Comparison of ENCODE assay signal across 14 cellular contexts in genomic region chr9:89277454-89277853, GRCh38. TPM values are rescaled to one million over a fixed set of nuclear protein-coding genes. Genes with fewer than 3 reads are reported as not detected.
DNase-seq lines count a peak whose midpoint lies in the region; ATAC-seq and TF ChIP-seq lines count a peak whose summit lies in the region.
"Had no signal": no experiment of that assay in that cellular context is flagged by ENCODE, and none has a peak within 500 bp of the region (broad histone marks: within the 10 kb centered on the region; RNA-seq: fewer than 3 reads in every experiment).

No MANE protein-coding gene starts in this region.

- H3K27ac ChIP-seq in CD4-positive, alpha-beta T cell (ENCODE audit: low read depth, low read length) = no peak overlapping the region
- H3K27ac ChIP-seq: VCaP had no signal

- peaks cover 12% of the 10 kb centered on the region for H3K9me3 Mint-ChIP-seq in CD4-positive, alpha-beta T cell
- peaks cover 32% of the 10 kb centered on the region for H3K9me3 Mint-ChIP-seq in activated CD4-positive, alpha-beta T cell treated with anti-CD3 and anti-CD28 coated beads, Interleukin-2, amount 10 ng/mL, durations not matched to agents 7 days and 5 days

- H3K4me3 Mint-ChIP-seq in CD4-positive, alpha-beta T cell = no peak overlapping the region
- peak overlapping the region; percentile 31 for H3K4me3 Mint-ChIP-seq in activated CD4-positive, alpha-beta T cell treated with anti-CD3 and anti-CD28 coated beads, Interleukin-2, amount 10 ng/mL, durations not matched to agents 7 days and 5 days
- H3K4me3 Mint-ChIP-seq: natural killer cell treated with Interleukin-12 subunit alpha and Interleukin-12 subunit beta and Interleukin-15 and Interleukin-18, amount 100 ng/mL, for 72 hours had no signal

- H3K9me3 ChIP-seq in CD4-positive, alpha-beta T cell (ENCODE audit: control insufficient read depth, low read length) = peaks cover 23% of the 10 kb centered on the region

- ATAC-seq in CD4-positive, alpha-beta T cell (ENCODE audit: poor library complexity) = peak; percentile 54
- ATAC-seq in GM21717 (IDR thresholded peaks at IDR 0.05; ENCODE audit: unreplicated experiment) = peak; percentile 89
- ATAC-seq in sciatic nerve = no peak
- ATAC-seq in GM21526 (IDR thresholded peaks at IDR 0.05; ENCODE audit: low FRiP score, unreplicated experiment) = no peak
- ATAC-seq: natural killer cell treated with Interleukin-12 subunit alpha and Interleukin-12 subunit beta and Interleukin-15 and Interleukin-18, amount 100 ng/mL, for 72 hours had no signal

- no peak for DNase-seq in CD4-positive, alpha-beta T cell
- peak; percentile 63 for DNase-seq in activated CD4-positive, alpha-beta T cell treated with anti-CD3 and anti-CD28 coated beads, Interleukin-2, amount 10 ng/mL, durations not matched to agents 7 days and 5 days
- DNase-seq in iris pigment epithelial cell (ENCODE audit: low read depth) (peak; percentile 65), GM03348 (ENCODE audit: low spot score) (no peak), sciatic nerve (ENCODE audit: low spot score) (no peak), AG08395 (ENCODE audit: low spot score) (no peak)
- DNase-seq: activated gamma-delta T cell; C1 segment of cervical spinal cord; effector memory CD4-positive, alpha-beta T cell; NCI-H2081 had no signal

- intact Hi-C loops in CD4-positive, alpha-beta T cell (cut with DNase I, micrococcal nuclease) = loop anchor here in 1 of 2 experiments (5.0 kb wide), 1 partner anchor 1325 kb away; no protein-coding TSS in a partner anchor
- intact Hi-C loops in sciatic nerve (cut with DNase I) = no loop called here

- CTCF ChIA-PET in CD4-positive, alpha-beta T cell (lab: Charles Lee) = no interaction called here
- CTCF ChIA-PET in activated CD4-positive, alpha-beta T cell treated with anti-CD3 and anti-CD28 coated beads, Interleukin-2, amount 10 ng/mL, durations not matched to agents 7 days and 5 days (lab: Charles Lee) = interaction anchor here (0.6 kb wide), 1 partner anchor 197 kb away, joined by 5 read pairs; no protein-coding TSS in a partner anchor

- POLR2A ChIA-PET in CD4-positive, alpha-beta T cell (lab: Charles Lee) = no interaction called here
- POLR2A ChIA-PET in activated CD4-positive, alpha-beta T cell treated with anti-CD3 and anti-CD28 coated beads, Interleukin-2, amount 10 ng/mL, durations not matched to agents 7 days and 5 days (lab: Charles Lee) = no interaction called here

- no peaks in the 10 kb centered on the region for H3K27me3 ChIP-seq in CD4-positive, alpha-beta T cell (ENCODE audit: control insufficient read depth, insufficient read depth, low read length)

- peaks cover 25% of the 10 kb centered on the region for H3K4me1 Mint-ChIP-seq in CD4-positive, alpha-beta T cell (ENCODE audit: low read depth)
- H3K4me1 Mint-ChIP-seq in activated CD4-positive, alpha-beta T cell treated with anti-CD3 and anti-CD28 coated beads, Interleukin-2, amount 10 ng/mL, durations not matched to agents 7 days and 5 days = peaks cover 36% of the 10 kb centered on the region

- H3K36me3 Mint-ChIP-seq in CD4-positive, alpha-beta T cell (ENCODE audit: low read depth) = peaks cover 8% of the 10 kb centered on the region
- H3K36me3 Mint-ChIP-seq in activated CD4-positive, alpha-beta T cell treated with anti-CD3 and anti-CD28 coated beads, Interleukin-2, amount 10 ng/mL, durations not matched to agents 7 days and 5 days (ENCODE audit: low read depth) = peaks cover 18% of the 10 kb centered on the region

- peaks cover 8% of the 10 kb centered on the region for H3K27me3 Mint-ChIP-seq in CD4-positive, alpha-beta T cell
- H3K27me3 Mint-ChIP-seq in activated CD4-positive, alpha-beta T cell treated with anti-CD3 and anti-CD28 coated beads, Interleukin-2, amount 10 ng/mL, durations not matched to agents 7 days and 5 days = peaks cover 16% of the 10 kb centered on the region

- TF ChIP-seq CTCF in CD4-positive, alpha-beta T cell (IDR thresholded peaks at IDR 0.05) = no peak

- no peak overlapping the region for H3K27ac Mint-ChIP-seq in CD4-positive, alpha-beta T cell
- H3K27ac Mint-ChIP-seq in activated CD4-positive, alpha-beta T cell treated with anti-CD3 and anti-CD28 coated beads, Interleukin-2, amount 10 ng/mL, durations not matched to agents 7 days and 5 days = peak overlapping the region; percentile 68
- H3K27ac Mint-ChIP-seq: natural killer cell treated with Interleukin-12 subunit alpha and Interleukin-12 subunit beta and Interleukin-15 and Interleukin-18, amount 100 ng/mL, for 72 hours had no signal

RNA-seq across cellular contexts. Expression of gene CKS2, which starts 33.5 kb away (rescaled TPM):
- 1 to 10 TPM; 5.6 to 6.9 TPM for total RNA-seq in CD4-positive, alpha-beta T cell
- 100 to 1,000 TPM; 170 to 206 TPM for total RNA-seq in activated CD4-positive, alpha-beta T cell treated with anti-CD3 and anti-CD28 coated beads, Interleukin-2, amount 10 ng/mL, durations not matched to agents 7 days and 5 days
- 4.6 TPM for total RNA-seq in sciatic nerve

RNA-seq across cellular contexts. Expression of gene SECISBP2, which starts 40.8 kb away (rescaled TPM):
- total RNA-seq in CD4-positive, alpha-beta T cell = 100 to 1,000 TPM; 109 to 112 TPM
- 10 to 100 TPM; 43.4 to 46.0 TPM for total RNA-seq in activated CD4-positive, alpha-beta T cell treated with anti-CD3 and anti-CD28 coated beads, Interleukin-2, amount 10 ng/mL, durations not matched to agents 7 days and 5 days
- 64.7 TPM for total RNA-seq in sciatic nerve

Comparison
In these comparisons a context has a peak if more than half of its experiments do, and no peak if none do; other contexts are left out.
1. ATAC-seq: peak in CD4-positive, alpha-beta T cell (single experiment) and GM21717 (single experiment); none in sciatic nerve (single experiment) and GM21526 (single experiment).
2. DNase-seq: peak in activated CD4-positive, alpha-beta T cell treated with anti-CD3 and anti-CD28 coated beads, Interleukin-2, amount 10 ng/mL, durations not matched to agents 7 days and 5 days (single experiment) and iris pigment epithelial cell (single experiment); none in CD4-positive, alpha-beta T cell (0 of 10), GM03348 (single experiment), sciatic nerve (single experiment) and AG08395 (single experiment).
3. RNA of gene CKS2, which starts 33.5 kb away (total RNA-seq): 170 to 206 TPM in activated CD4-positive, alpha-beta T cell treated with anti-CD3 and anti-CD28 coated beads, Interleukin-2, amount 10 ng/mL, durations not matched to agents 7 days and 5 days; 5.6 to 6.9 TPM in CD4-positive, alpha-beta T cell and 4.6 TPM in sciatic nerve (single experiment); every median in the first group is over 10 times any median in the second.